ENCODE assay signal across 8 cellular contexts in the genomic region with DNA sequence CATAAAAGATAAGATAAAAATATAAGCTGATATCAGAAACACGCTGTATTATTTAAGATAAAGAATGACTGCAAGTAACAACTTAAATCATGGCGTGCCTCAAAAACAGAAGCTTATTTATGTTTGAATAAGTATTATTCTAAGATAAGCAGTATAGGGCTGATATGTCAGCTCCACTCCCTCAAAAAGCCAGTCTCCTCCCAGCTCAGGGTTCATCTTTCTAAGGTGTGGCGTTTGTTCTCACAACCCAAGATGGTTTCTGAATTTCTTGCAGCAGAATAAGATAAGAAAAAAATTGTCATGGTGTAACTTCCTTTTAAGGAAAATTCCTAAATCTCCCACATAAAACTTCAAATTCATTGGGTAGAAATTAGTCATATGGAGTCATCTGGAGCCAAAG.
"Had no signal": no experiment of that assay in that cellular context is flagged by ENCODE, and none has a peak within 500 bp of the region (broad histone marks: within the 10 kb centered on the region; RNA-seq: fewer than 3 reads in every experiment).

No MANE protein-coding gene starts in this region.

- H3K4me1 ChIP-seq: HAP-1 had no signal

- H3K4me3 ChIP-seq: GM23248, HAP-1 had no signal

- DNase-seq: GM23248, GOT3, H7, HFFc6 had no signal

- ATAC-seq: HCT116, HepG2 had no signal

- H3K27ac ChIP-seq: GM23248, HL-60 had no signal

- H3K9me3 ChIP-seq: HAP-1 had no signal

- FAIRE-seq: HepG2 had no signal

- H3K36me3 ChIP-seq: HAP-1 had no signal

- H3K9ac ChIP-seq: GM23248 had no signal
